ENCODE assay signal across 35 cellular contexts in genomic region chr3:141064255-141064926, GRCh38. TPM values are rescaled to one million over a fixed set of nuclear protein-coding genes. Genes with fewer than 3 reads are reported as not detected.
DNase-seq lines count a peak whose midpoint lies in the region; ATAC-seq, FAIRE-seq and TF ChIP-seq lines count a peak whose summit lies in the region.
"Had no signal": no experiment of that assay in that cellular context is flagged by ENCODE, and none has a peak within 500 bp of the region (broad histone marks: within the 10 kb centered on the region; RNA-seq: fewer than 3 reads in every experiment).

No MANE protein-coding gene starts in this region.

- peaks cover 2% of the 10 kb centered on the region for H3K4me1 Mint-ChIP-seq in activated CD8-positive, alpha-beta T cell treated with anti-CD3 and anti-CD28 coated beads for 36 hours (ENCODE audit: low read depth)
- H3K4me1 Mint-ChIP-seq: naive B cell had no signal

- H3K4me1 ChIP-seq in BLaER1 treated with 17β-estradiol and CSF1 and Interleukin-3, amounts not matched to agents 10 nM and 100 nM: peaks cover 9 to 16% (median 12%) of the 10 kb centered on the region in 10 experiments
- peaks cover 0 to 18% of the 10 kb centered on the region in 2 donors for H3K4me1 ChIP-seq in right atrium auricular region
- H3K4me1 ChIP-seq in pancreas: peaks cover 22 to 38% (median 34%) of the 10 kb centered on the region in 3 donors
- H3K4me1 ChIP-seq: breast epithelium, colonic mucosa, parathyroid adenoma, suprapubic skin, uterus had no signal

- no peaks in the 10 kb centered on the region for H3K27me3 ChIP-seq in BLaER1 treated with 17β-estradiol and CSF1 and Interleukin-3, amounts not matched to agents 10 nM and 100 nM
- H3K27me3 ChIP-seq in right atrium auricular region (no peaks in the 10 kb centered on the region), pancreas (no peaks in the 10 kb centered on the region)
- H3K27me3 ChIP-seq: breast epithelium, colonic mucosa, SJCRH30, suprapubic skin, uterus had no signal

- peak overlapping the region in 8 of 11 experiments; percentile 38 to 80 (median 62); a peak in 16 of 22 replicates for H3K4me2 ChIP-seq in BLaER1 treated with 17β-estradiol and CSF1 and Interleukin-3, amounts not matched to agents 10 nM and 100 nM

- peaks cover 2% of the 10 kb centered on the region for H3K27me3 Mint-ChIP-seq in activated CD8-positive, alpha-beta T cell treated with anti-CD3 and anti-CD28 coated beads for 36 hours

- intact Hi-C loops in pancreas (cut with DNase I): no loop called here
- intact Hi-C loops in activated CD8-positive, alpha-beta T cell treated with anti-CD3 and anti-CD28 coated beads for 36 hours (cut with micrococcal nuclease): no loop called here

- no peaks in the 10 kb centered on the region for H3K9me3 Mint-ChIP-seq in activated CD8-positive, alpha-beta T cell treated with anti-CD3 and anti-CD28 coated beads for 36 hours
- H3K9me3 Mint-ChIP-seq: activated T-helper 1 cell treated with anti-CD3 and anti-CD28 coated beads, Interleukin-12 subunit alpha, Interleukin-12 subunit beta, Interleukin-2, Interleukin-4 antibody, amounts not matched to agents 30 ng/mL and 10 ng/mL and 1 ng/mL, durations not matched to agents 14 hours and 24 hours and 36 hours; effector memory CD8-positive, alpha-beta T cell had no signal

- POLR2A ChIA-PET in activated CD8-positive, alpha-beta T cell treated with anti-CD3 and anti-CD28 coated beads for 36 hours (lab: Charles Lee): no interaction called here

- ATAC-seq in pancreas: peak; percentile 49 to 65 (median 61)
- ATAC-seq in activated CD8-positive, alpha-beta T cell treated with anti-CD3 and anti-CD28 coated beads for 36 hours: no peak
- ATAC-seq: esophagus mucosa, K562, Panc1 had no signal

- no peaks in the 10 kb centered on the region for H4K20me1 ChIP-seq in BLaER1 treated with 17β-estradiol and CSF1 and Interleukin-3, amounts not matched to agents 10 nM and 100 nM

- CTCF ChIA-PET in activated CD8-positive, alpha-beta T cell treated with anti-CD3 and anti-CD28 coated beads for 36 hours (lab: Charles Lee): interaction anchor here (1.1 kb wide), 1 partner anchor 52 kb away, joined by 3 read pairs; no protein-coding TSS in a partner anchor

- no peak overlapping the region for H3K4me3 ChIP-seq in BLaER1 treated with 17β-estradiol and CSF1 and Interleukin-3, amounts not matched to agents 10 nM and 100 nM
- no peak overlapping the region for H3K4me3 ChIP-seq in right atrium auricular region
- H3K4me3 ChIP-seq in pancreas: peak overlapping the region in 1 of 4 donors; percentile 8
- H3K4me3 ChIP-seq: breast epithelium, colonic mucosa, K562, SJCRH30, suprapubic skin, uterus had no signal

- peaks cover 0 to 14% (median 7%) of the 10 kb centered on the region in 11 experiments; a peak in 9 of 22 replicates for H3K9me3 ChIP-seq in BLaER1 treated with 17β-estradiol and CSF1 and Interleukin-3, amounts not matched to agents 10 nM and 100 nM (replicated peaks in 1 of 11)
- no peaks in the 10 kb centered on the region for H3K9me3 ChIP-seq in right atrium auricular region
- no peaks in the 10 kb centered on the region for H3K9me3 ChIP-seq in pancreas
- H3K9me3 ChIP-seq: breast epithelium, colonic mucosa, SJCRH30, suprapubic skin, uterus had no signal

- H3K27ac ChIP-seq in BLaER1 treated with 17β-estradiol and CSF1 and Interleukin-3, amounts not matched to agents 10 nM and 100 nM: no peak overlapping the region
- H3K27ac ChIP-seq in right atrium auricular region (peak overlapping the region; percentile 7 to 8), pancreas (peak overlapping the region; percentile 12 to 68 (median 55))
- H3K27ac ChIP-seq: breast epithelium, colonic mucosa, parathyroid adenoma, SJCRH30, suprapubic skin, uterus had no signal

- FAIRE-seq in pancreas (lab: Jason Lieb, UNC): no peak
- FAIRE-seq: A204.1, H54, K562 had no signal

- no peak overlapping the region for H3K9ac ChIP-seq in BLaER1 treated with 17β-estradiol and CSF1 and Interleukin-3, amounts not matched to agents 10 nM and 100 nM
- H3K9ac ChIP-seq: parathyroid adenoma had no signal

- H3K27ac Mint-ChIP-seq in activated CD8-positive, alpha-beta T cell treated with anti-CD3 and anti-CD28 coated beads for 36 hours: no peak overlapping the region
- H3K27ac Mint-ChIP-seq: activated naive CD4-positive, alpha-beta T cell treated with anti-CD3 and anti-CD28 coated beads, Interleukin-2, amount 10 ng/mL, durations not matched to agents 7 days and 5 days; activated T-helper 1 cell treated with anti-CD3 and anti-CD28 coated beads, Interleukin-12 subunit alpha, Interleukin-12 subunit beta, Interleukin-2, Interleukin-4 antibody, amounts not matched to agents 30 ng/mL and 10 ng/mL and 1 ng/mL, durations not matched to agents 14 hours and 24 hours and 36 hours; CD8-positive, alpha-beta T cell; effector memory CD8-positive, alpha-beta T cell had no signal

- 32 to 45% methylated on average over 6 of the region's 6 CpGs for WGBS in pancreas, 2 donors

- peak; percentile 24 for DNase-seq in ecto neural progenitor cell (ENCODE audit: low spot score)
- no peak for DNase-seq in right atrium auricular region (ENCODE audit: low spot score)
- DNase-seq in pancreas: peak in 1 of 6 donors; percentile 50
- no peak for DNase-seq in NCI-H748 treated with DMSO at 0.1 percent for 48 hours (lab: John Stamatoyannopoulos, UW)
- DNase-seq in UCSD-AML1 (lab: John Stamatoyannopoulos, UW; ENCODE audit: unreplicated experiment): no peak
- no peak for DNase-seq in activated CD8-positive, alpha-beta T cell treated with anti-CD3 and anti-CD28 coated beads for 36 hours
- no peak for DNase-seq in DMS 273 (lab: John Stamatoyannopoulos, UW; ENCODE audit: unreplicated experiment)
- DNase-seq: activated CD4-positive, alpha-beta T cell treated with anti-CD3 and anti-CD28 coated beads, Interleukin-2, amount 50 U/mL, for 4 hours; activated CD8-positive, alpha-beta memory T cell treated with anti-CD3 and anti-CD28 coated beads, Interleukin-2, amount 50 U/mL, for 4 hours; activated naive CD4-positive, alpha-beta T cell treated with anti-CD3 and anti-CD28 coated beads, Interleukin-2, amount 10 ng/mL, durations not matched to agents 7 days and 5 days; AML-193; CD8-positive, alpha-beta T cell; colonic mucosa; effector memory CD8-positive, alpha-beta T cell; foreskin fibroblast; MM.1S; naive B cell; NCI-H2081; NCI-H2227 treated with DMSO at 0.1 percent for 48 hours; NCI-H526 treated with DMSO at 0.1 percent for 48 hours; stimulated activated naive CD4-positive, alpha-beta T cell; uterus had no signal

- no peak for TF ChIP-seq CTCF in right atrium auricular region (IDR thresholded peaks at IDR 0.05)
- no peak for TF ChIP-seq CTCF in pancreas (IDR thresholded peaks at IDR 0.05)
- TF ChIP-seq CTCF in activated CD8-positive, alpha-beta T cell treated with anti-CD3 and anti-CD28 coated beads for 36 hours (IDR thresholded peaks at IDR 0.05): no peak

- no peaks in the 10 kb centered on the region for H3K36me3 ChIP-seq in BLaER1 treated with 17β-estradiol and CSF1 and Interleukin-3, amounts not matched to agents 10 nM and 100 nM
- no peaks in the 10 kb centered on the region for H3K36me3 ChIP-seq in right atrium auricular region
- no peaks in the 10 kb centered on the region for H3K36me3 ChIP-seq in pancreas
- H3K36me3 ChIP-seq: breast epithelium, colonic mucosa, suprapubic skin, uterus had no signal

- no peaks in the 10 kb centered on the region for H3K36me3 Mint-ChIP-seq in activated CD8-positive, alpha-beta T cell treated with anti-CD3 and anti-CD28 coated beads for 36 hours (ENCODE audit: low read depth)
- H3K36me3 Mint-ChIP-seq: activated naive CD4-positive, alpha-beta T cell treated with anti-CD3 and anti-CD28 coated beads, Interleukin-2, amount 10 ng/mL, durations not matched to agents 7 days and 5 days; CD8-positive, alpha-beta T cell; naive B cell had no signal

- no peak overlapping the region for H3K4me3 Mint-ChIP-seq in activated CD8-positive, alpha-beta T cell treated with anti-CD3 and anti-CD28 coated beads for 36 hours
- H3K4me3 Mint-ChIP-seq: activated naive CD4-positive, alpha-beta T cell treated with anti-CD3 and anti-CD28 coated beads, Interleukin-2, amount 10 ng/mL, durations not matched to agents 7 days and 5 days; activated T-helper 1 cell treated with anti-CD3 and anti-CD28 coated beads, Interleukin-12 subunit alpha, Interleukin-12 subunit beta, Interleukin-2, Interleukin-4 antibody, amounts not matched to agents 30 ng/mL and 10 ng/mL and 1 ng/mL, durations not matched to agents 14 hours and 24 hours and 36 hours; CD8-positive, alpha-beta T cell; effector memory CD8-positive, alpha-beta T cell; mesothelial cell of epicardium; naive B cell had no signal

RNA-seq across cellular contexts. Expression of gene SPSB4, which starts 13.2 kb away (rescaled TPM):
- total RNA-seq in right atrium auricular region (1 to 10 TPM; 1.8 to 6.9 TPM), pancreas (10 to 100 TPM in 5 of 6 donors, 1 to 10 TPM in 1; 9.2 to 20.2 (median 12.1) TPM)
- polyA plus RNA-seq in pancreas: 1 to 10 TPM; 2.6 to 7.6 TPM
- total RNA-seq in activated CD8-positive, alpha-beta T cell treated with anti-CD3 and anti-CD28 coated beads for 36 hours: not detected
- total RNA-seq: activated T-helper 1 cell treated with anti-CD3 and anti-CD28 coated beads, Interleukin-12 subunit alpha, Interleukin-12 subunit beta, Interleukin-2, Interleukin-4 antibody, amounts not matched to agents 30 ng/mL and 10 ng/mL and 1 ng/mL, durations not matched to agents 14 hours and 24 hours and 36 hours; CD8-positive, alpha-beta T cell; colonic mucosa; esophagus mucosa; HT1080; K562 had no signal
- polyA plus RNA-seq: K562 had no signal

Comparison
In these comparisons a context has a peak if more than half of its experiments do, and no peak if none do; other contexts are left out.
1. H3K27ac ChIP-seq: peak in right atrium auricular region (2 of 2) and pancreas (4 of 4); none in BLaER1 treated with 17β-estradiol and CSF1 and Interleukin-3, amounts not matched to agents 10 nM and 100 nM (0 of 11).